ENCODE assay signal across 9 cellular contexts in the genomic region with DNA sequence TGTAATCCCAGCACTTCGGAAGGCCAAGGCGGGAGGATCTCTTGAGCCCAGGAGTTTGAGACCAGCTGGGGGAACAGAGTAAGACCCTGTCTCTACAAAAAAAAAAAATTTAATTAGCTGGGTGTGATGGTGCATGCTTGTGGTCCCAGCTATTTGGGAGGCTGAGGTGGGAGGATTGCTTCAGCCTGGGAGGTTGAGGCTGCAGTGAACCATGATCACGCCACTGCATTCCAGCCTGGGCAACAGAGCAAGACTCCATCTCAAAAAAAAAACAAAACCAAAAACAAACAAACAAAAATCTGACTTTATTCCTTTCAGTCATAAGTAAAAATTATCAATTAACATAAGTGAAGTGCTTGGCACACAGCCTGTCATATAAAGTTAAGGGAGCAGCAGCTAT. TPM values are rescaled to one million over a fixed set of nuclear protein-coding genes. Genes with fewer than 3 reads are reported as not detected.
DNase-seq lines count a peak whose midpoint lies in the region; ATAC-seq and TF ChIP-seq lines count a peak whose summit lies in the region.
"Not testable (repeated sequence)": the region's sequence is repeated elsewhere in the genome, so short reads cannot be mapped to it uniquely, and the experiment has no call there.
"Had no signal": no experiment of that assay in that cellular context is flagged by ENCODE, and none has a peak within 500 bp of the region (broad histone marks: within the 10 kb centered on the region; RNA-seq: fewer than 3 reads in every experiment).

No MANE protein-coding gene starts in this region.

- H3K9ac ChIP-seq in liver (ENCODE audit: low read depth in 1 of 2, low read length in 2 of 2); stomach smooth muscle (ENCODE audit: low read length in 2 of 2): not testable (repeated sequence)

- not testable (repeated sequence) for H3K27me3 ChIP-seq in Peyer's patch; breast epithelium; gastroesophageal sphincter; liver (ENCODE audit: control insufficient read depth in 4 of 4, insufficient read depth in 4 of 4, low read length in 3 of 4); prostate gland (replicated peaks; ENCODE audit: insufficient read depth); stomach smooth muscle (ENCODE audit: control insufficient read depth in 1 of 2, insufficient read depth in 2 of 2, low read length in 2 of 2)

- TF ChIP-seq EP300 in gastroesophageal sphincter (IDR thresholded peaks at IDR 0.05) = not testable (repeated sequence)

- H3K27ac ChIP-seq in 22Rv1 = peak overlapping the region; percentile 4; the same call in 1 of the 2 replicates
- peak overlapping the region; percentile 48 to 82 (median 72) for H3K27ac ChIP-seq in Peyer's patch
- peak overlapping the region; percentile 74 to 81 for H3K27ac ChIP-seq in breast epithelium
- H3K27ac ChIP-seq in gastroesophageal sphincter = peak overlapping the region; percentile 47 to 87 (median 82)
- peak overlapping the region; percentile 75 to 89 for H3K27ac ChIP-seq in liver (ENCODE audit: low read depth in 1 of 2, low read length in 2 of 2)
- H3K27ac ChIP-seq in prostate gland = peak overlapping the region; percentile 51 to 64
- H3K27ac ChIP-seq in stomach smooth muscle (ENCODE audit: low read length) = peak overlapping the region; percentile 86
- peak overlapping the region; percentile 42 for H3K27ac ChIP-seq in urinary bladder (ENCODE audit: low read depth)

- not testable (repeated sequence) for TF ChIP-seq CTCF in 22Rv1 (IDR thresholded peaks at IDR 0.05); Peyer's patch (IDR thresholded peaks at IDR 0.05); breast epithelium (IDR thresholded peaks at IDR 0.05); gastroesophageal sphincter (IDR thresholded peaks at IDR 0.05); liver (IDR thresholded peaks at IDR 0.05; ENCODE audit: low read depth, low read length, missing input control); prostate gland (IDR thresholded peaks at IDR 0.05)

- TF ChIP-seq RAD21 in liver (IDR thresholded peaks at IDR 0.05) = not testable (repeated sequence)

- not testable (repeated sequence) for TF ChIP-seq POLR2A in Peyer's patch (IDR thresholded peaks at IDR 0.05); breast epithelium (IDR thresholded peaks at IDR 0.05); gastroesophageal sphincter (IDR thresholded peaks at IDR 0.05); prostate gland (IDR thresholded peaks at IDR 0.05)

- not testable (repeated sequence) for H3K9me3 ChIP-seq in Peyer's patch; breast epithelium; gastroesophageal sphincter; liver (ENCODE audit: control insufficient read depth in 4 of 4, low read length in 3 of 4); prostate gland; stomach smooth muscle (ENCODE audit: control insufficient read depth in 2 of 2, low read length in 2 of 2)

- 83 to 94% methylated on average over 1 to 2 of the region's 3 CpGs for WGBS in gastroesophageal sphincter (ENCODE audit: low coverage in 1 of 2), 2 donors
- 84% methylated on average over 3 of the region's 3 CpGs for WGBS in liver
- 94% methylated on average over 3 of the region's 3 CpGs for WGBS in prostate gland
- whole genome bisulfite sequencing in urinary bladder = 92% methylated on average over 3 of the region's 3 CpGs

- intact Hi-C loops in breast epithelium (cut with DNase I; ENCODE audit: low total_unique reads); prostate gland (cut with DNase I): not testable (repeated sequence)

- not testable (repeated sequence) for H3K4me3 ChIP-seq in Peyer's patch; breast epithelium; gastroesophageal sphincter; liver (ENCODE audit: low read depth in 1 of 3, low read length in 3 of 3); prostate gland; stomach smooth muscle (ENCODE audit: low read length in 2 of 2); urinary bladder (ENCODE audit: low read depth, low read length)

- H3K4me1 ChIP-seq in Peyer's patch = peaks cover 0 to 15% (median 3%) of the 10 kb centered on the region in 4 donors
- not testable (repeated sequence) for H3K4me1 ChIP-seq in breast epithelium; prostate gland (replicated peaks); urinary bladder (ENCODE audit: insufficient read depth)
- H3K4me1 ChIP-seq in gastroesophageal sphincter = peaks cover 0 to 42% (median 12%) of the 10 kb centered on the region in 3 donors
- peaks cover 15 to 52% (median 40%) of the 10 kb centered on the region in 4 donors for H3K4me1 ChIP-seq in liver (ENCODE audit: control insufficient read depth in 4 of 4, insufficient read depth in 4 of 4, low read length in 3 of 4)
- peaks cover 19% of the 10 kb centered on the region for H3K4me1 ChIP-seq in stomach smooth muscle (ENCODE audit: control insufficient read depth, insufficient read depth, low read length)

- DNase-seq in Peyer's patch; breast epithelium (ENCODE audit: low spot score in 2 of 2); prostate gland (ENCODE audit: low spot score): not testable (repeated sequence)

- peaks cover 0 to 26% (median 0%) of the 10 kb centered on the region in 3 donors for H3K36me3 ChIP-seq in Peyer's patch
- not testable (repeated sequence) for H3K36me3 ChIP-seq in breast epithelium; prostate gland; urinary bladder (ENCODE audit: insufficient read depth)
- peaks cover 0 to 41% of the 10 kb centered on the region in 2 donors for H3K36me3 ChIP-seq in gastroesophageal sphincter
- H3K36me3 ChIP-seq in liver (ENCODE audit: control insufficient read depth in 4 of 4, insufficient read depth in 3 of 4, low read depth in 1 of 4, low read length in 3 of 4) = peaks cover 3 to 14% (median 8%) of the 10 kb centered on the region in 4 donors
- peaks cover 13 to 18% of the 10 kb centered on the region in 2 donors for H3K36me3 ChIP-seq in stomach smooth muscle (ENCODE audit: control insufficient read depth in 2 of 2, insufficient read depth in 2 of 2, low read length in 2 of 2)

- not testable (repeated sequence) for ATAC-seq in gastroesophageal sphincter

RNA-seq across cellular contexts. Expression of a gene that starts 9.8 kb away (rescaled TPM):
- total RNA-seq in Peyer's patch (10 to 100 TPM; 56.7 to 91.4 (median 74.6) TPM), breast epithelium (10 to 100 TPM; 42.6 to 55.0 (median 54.6) TPM), gastroesophageal sphincter (10 to 100 TPM; 25.6 to 66.6 (median 42.5) TPM), liver (10 to 100 TPM; 27.1 to 53.5 TPM), prostate gland (10 to 100 TPM; 45.9 to 98.8 TPM), urinary bladder (49.9 TPM)
- polyA plus RNA-seq in liver (10 to 100 TPM in 1 of 2 donors, 1 to 10 TPM in 1; 7.0 to 16.7 TPM), urinary bladder (41.6 TPM)

RNA-seq across cellular contexts. Expression of a gene that starts 13.6 kb away (rescaled TPM):
- total RNA-seq in Peyer's patch = 10 to 100 TPM; 30.6 to 70.1 (median 47.2) TPM
- total RNA-seq in breast epithelium = 10 to 100 TPM; 27.5 to 44.2 (median 33.1) TPM
- total RNA-seq in gastroesophageal sphincter = 10 to 100 TPM; 28.1 to 41.7 (median 33.9) TPM
- total RNA-seq in liver = 10 to 100 TPM; 30.2 to 54.7 TPM
- 10 to 100 TPM; 38.9 to 80.2 TPM for polyA plus RNA-seq in liver
- 10 to 100 TPM; 31.0 to 63.8 TPM for total RNA-seq in prostate gland
- total RNA-seq in urinary bladder = 31.7 TPM
- 64.7 TPM for polyA plus RNA-seq in urinary bladder

RNA-seq across cellular contexts. Expression of a gene that starts 13.7 kb away (rescaled TPM):
- total RNA-seq in Peyer's patch (under 1 TPM in 2 of 4 donors, not detected in 2; 0.35 to 0.38 TPM), breast epithelium (under 1 TPM in 1 of 3 donors, not detected in 2; 0.15 TPM), gastroesophageal sphincter (1 to 10 TPM in 3 of 4 donors, under 1 TPM in 1; 0.27 to 1.2 (median 1.1) TPM), liver (under 1 TPM; 0.14 to 0.17 TPM), prostate gland (1 to 10 TPM in 1 of 2 donors, under 1 TPM in 1; 0.82 to 3.8 TPM), urinary bladder (not detected)
- polyA plus RNA-seq in liver (under 1 TPM in 1 of 2 donors, not detected in 1; 0.14 TPM), urinary bladder (0.43 TPM)
- polyA plus RNA-seq: CD4-positive, CD25-positive, alpha-beta regulatory T cell had no signal

RNA-seq across cellular contexts. Expression of a gene that starts 31.9 kb away (rescaled TPM):
- total RNA-seq in Peyer's patch (10 to 100 TPM; 64.6 to 90.8 (median 75.3) TPM), breast epithelium (10 to 100 TPM; 73.9 to 98.3 (median 81.0) TPM), gastroesophageal sphincter (100 to 1,000 TPM in 3 of 4 donors, 10 to 100 TPM in 1; 98.2 to 114 (median 102) TPM), liver (10 to 100 TPM; 43.3 to 59.2 TPM), prostate gland (100 to 1,000 TPM; 105 to 137 TPM), urinary bladder (96.0 TPM)
- polyA plus RNA-seq in liver (10 to 100 TPM; 36.9 to 49.4 TPM), urinary bladder (108 TPM)

RNA-seq across cellular contexts. Expression of a gene that starts 38.2 kb away (rescaled TPM):
- total RNA-seq in Peyer's patch = 10 to 100 TPM in 3 of 4 donors, 1 to 10 TPM in 1; 5.4 to 24.3 (median 21.8) TPM
- 100 to 1,000 TPM in 2 of 3 donors, 10 to 100 TPM in 1; 98.6 to 149 (median 116) TPM for total RNA-seq in breast epithelium
- 100 to 1,000 TPM in 1 of 4 donors, 10 to 100 TPM in 3; 65.1 to 114 (median 88.4) TPM for total RNA-seq in gastroesophageal sphincter
- total RNA-seq in liver = 10 to 100 TPM in 1 of 2 donors, 1 to 10 TPM in 1; 8.5 to 20.2 TPM
- polyA plus RNA-seq in liver = 10 to 100 TPM; 27.7 to 31.9 TPM
- total RNA-seq in prostate gland = 100 to 1,000 TPM; 119 to 130 TPM
- 22.8 TPM for total RNA-seq in urinary bladder
- polyA plus RNA-seq in urinary bladder = 92.1 TPM

Comparison
In these comparisons a context has a peak if more than half of its experiments do, and no peak if none do; other contexts are left out.
1. H3K27ac ChIP-seq: peak in every context shown above with its lines; median percentile 86 in stomach smooth muscle; 82 in gastroesophageal sphincter; 82 in liver; 78 in breast epithelium; 72 in Peyer's patch; 58 in prostate gland; 42 in urinary bladder; 4 in 22Rv1.